Comparison of ENCODE assay signal across 26 cellular contexts in genomic region chr21:22083899-22084298, GRCh38.
"Had no signal": no experiment of that assay in that cellular context is flagged by ENCODE, and none has a peak within 500 bp of the region (broad histone marks: within the 10 kb centered on the region; RNA-seq: fewer than 3 reads in every experiment).

No MANE protein-coding gene starts in this region.

- H3K36me3 Mint-ChIP-seq: activated naive CD8-positive, alpha-beta T cell; brain; T-cell had no signal

- DNase-seq: activated B cell treated with CpG ODN at 0.5 μM for 24 hours; activated CD4-positive, alpha-beta T cell treated with anti-CD3 and anti-CD28 coated beads for 1 hour; activated CD4-positive, alpha-beta T cell treated with anti-CD3 and anti-CD28 coated beads, Interleukin-2, amount 10 ng/mL, durations not matched to agents 24 days and 14 days; activated CD4-positive, alpha-beta T cell treated with anti-CD3 and anti-CD28 coated beads, Interleukin-2, amount 50 U/mL, for 48 hours; activated CD8-positive, alpha-beta memory T cell treated with anti-CD3 and anti-CD28 coated beads for 24 hours; activated effector memory CD4-positive, alpha-beta T cell treated with anti-CD3 and anti-CD28 coated beads, Interleukin-2, amount 50 U/mL, for 16 hours; activated naive CD4-positive, alpha-beta T cell treated with Interleukin-2 at 50 U/mL for 16 hours; activated T-cell treated with anti-CD3 and anti-CD28 coated beads, Interleukin-2, amount 50 U/mL, for 4 hours; amygdala; cortex of kidney; MG63; NCI-H1092 treated with DMSO at 0.1 percent for 48 hours; NCI-H1417 treated with DMSO at 0.1 percent for 48 hours; NCI-H1694; NCI-H2029; NCI-H2107; NCI-H510A treated with DMSO at 0.1 percent for 48 hours; NCI-H69; PC-3; SIG-M5; T-cell; T-helper 2 cell; T1000 had no signal

- H3K36me3 ChIP-seq: MG63 had no signal

- H3K27me3 Mint-ChIP-seq: activated B cell treated with CpG ODN at 0.5 μM for 24 hours; activated CD4-positive, alpha-beta T cell treated with anti-CD3 and anti-CD28 coated beads, Interleukin-2, amount 10 ng/mL, durations not matched to agents 24 days and 14 days; activated naive CD8-positive, alpha-beta T cell; central memory CD8-positive, alpha-beta T cell; T-cell had no signal

- H3K27ac Mint-ChIP-seq: activated B cell treated with CpG ODN at 0.5 μM for 24 hours; activated CD4-positive, alpha-beta T cell treated with anti-CD3 and anti-CD28 coated beads, Interleukin-2, amount 10 ng/mL, durations not matched to agents 24 days and 14 days; activated naive CD8-positive, alpha-beta T cell; brain; T-cell had no signal

- H3K4me3 Mint-ChIP-seq: activated B cell treated with CpG ODN at 0.5 μM for 24 hours; activated CD4-positive, alpha-beta T cell treated with anti-CD3 and anti-CD28 coated beads, Interleukin-2, amount 10 ng/mL, durations not matched to agents 24 days and 14 days; activated naive CD8-positive, alpha-beta T cell; activated T-cell treated with anti-CD3 and anti-CD28 coated beads, Interleukin-2, amount 50 U/mL, for 4 hours; brain; central memory CD8-positive, alpha-beta T cell; T-cell had no signal

- H3K4me1 Mint-ChIP-seq: activated B cell treated with CpG ODN at 0.5 μM for 24 hours; activated CD4-positive, alpha-beta T cell treated with anti-CD3 and anti-CD28 coated beads, Interleukin-2, amount 10 ng/mL, durations not matched to agents 24 days and 14 days; brain; central memory CD8-positive, alpha-beta T cell; T-cell had no signal

- ATAC-seq: activated T-cell treated with anti-CD3 and anti-CD28 coated beads, Interleukin-2, amount 50 U/mL, for 4 hours; PC-3; T-cell had no signal

- H3K27me3 ChIP-seq: MG63 had no signal

- H3K9me3 Mint-ChIP-seq: activated B cell treated with CpG ODN at 0.5 μM for 24 hours; activated CD4-positive, alpha-beta T cell treated with anti-CD3 and anti-CD28 coated beads, Interleukin-2, amount 10 ng/mL, durations not matched to agents 24 days and 14 days had no signal

- H3K4me3 ChIP-seq: MG63 had no signal
